In genomic region chr22:20622650-20623339, GRCh38 we compare ENCODE assay signal across 8 cellular contexts.
"Had no signal": no experiment of that assay in that cellular context is flagged by ENCODE, and none has a peak within 500 bp of the region (broad histone marks: within the 10 kb centered on the region; RNA-seq: fewer than 3 reads in every experiment).

No MANE protein-coding gene starts in this region.

- DNase-seq: GDM1, GF-D8 had no signal

- FAIRE-seq: G401.6, GM12878, GM12891, GM12892, GM18507, GM19239 had no signal

- H3K4me3 ChIP-seq: GM12878 had no signal
